8 cellular contexts compared by ENCODE assay signal in genomic region chr2:23381084-23381483, GRCh38. TPM values are rescaled to one million over a fixed set of nuclear protein-coding genes. Genes with fewer than 3 reads are reported as not detected.
DNase-seq lines count a peak whose midpoint lies in the region; ATAC-seq and TF ChIP-seq lines count a peak whose summit lies in the region.

No MANE protein-coding gene starts in this region.

- H3K27ac Mint-ChIP-seq in activated naive CD8-positive, alpha-beta T cell treated with anti-CD3 and anti-CD28 coated beads, Interleukin-2, amount 10 ng/mL, durations not matched to agents 7 days and 5 days: peak overlapping the region; percentile 95
- H3K27ac Mint-ChIP-seq in stimulated activated effector memory CD8-positive, alpha-beta T cell treated with anti-CD3 and anti-CD28 coated beads, Interleukin-12 subunit alpha, Interleukin-12 subunit beta, amount 100 ng/mL, for 72 hours: no peak overlapping the region

- H3K4me1 Mint-ChIP-seq in activated naive CD8-positive, alpha-beta T cell treated with anti-CD3 and anti-CD28 coated beads, Interleukin-2, amount 10 ng/mL, durations not matched to agents 7 days and 5 days: peaks cover 23% of the 10 kb centered on the region
- H3K4me1 Mint-ChIP-seq in stimulated activated effector memory CD8-positive, alpha-beta T cell treated with anti-CD3 and anti-CD28 coated beads, Interleukin-12 subunit alpha, Interleukin-12 subunit beta, amount 100 ng/mL, for 72 hours: peaks cover 17% of the 10 kb centered on the region

- peak overlapping the region; percentile 79 for H3K4me3 Mint-ChIP-seq in activated naive CD8-positive, alpha-beta T cell treated with anti-CD3 and anti-CD28 coated beads, Interleukin-2, amount 10 ng/mL, durations not matched to agents 7 days and 5 days
- no peak overlapping the region for H3K4me3 Mint-ChIP-seq in stimulated activated effector memory CD8-positive, alpha-beta T cell treated with anti-CD3 and anti-CD28 coated beads, Interleukin-12 subunit alpha, Interleukin-12 subunit beta, amount 100 ng/mL, for 72 hours

- no peak overlapping the region for H3K23ac ChIP-seq in mesendoderm (ENCODE audit: low read length)

- POLR2A ChIA-PET in activated naive CD8-positive, alpha-beta T cell treated with anti-CD3 and anti-CD28 coated beads, Interleukin-2, amount 10 ng/mL, durations not matched to agents 7 days and 5 days (lab: Charles Lee): interaction anchor here (1.0 kb wide), 1 partner anchor 151 kb away, joined by 3 read pairs; no protein-coding TSS in a partner anchor

- H3K56ac ChIP-seq in mesendoderm (ENCODE audit: low read length): no peak overlapping the region

- H3K18ac ChIP-seq in mesendoderm (ENCODE audit: low read length): no peak overlapping the region

- H2BK120ac ChIP-seq in mesendoderm (ENCODE audit: low read depth, low read length): no peak overlapping the region

- 36 to 51% (median 41%) methylated on average over 6 of the region's 6 CpGs for WGBS in heart left ventricle, 4 donors
- WGBS in mesendoderm (ENCODE audit: extremely low coverage, insufficient coverage, low lambda C conversion rate): no CpG with 5 or more reads among the region's 6 CpGs

- peak in 3 of 5 donors; percentile 24 to 35 (median 33) for DNase-seq in heart left ventricle
- DNase-seq in left ventricle myocardium inferior: no peak
- DNase-seq in NCI-H2081 (lab: John Stamatoyannopoulos, UW): peak; percentile 78 to 91
- DNase-seq in activated naive CD8-positive, alpha-beta T cell treated with anti-CD3 and anti-CD28 coated beads, Interleukin-2, amount 10 ng/mL, durations not matched to agents 7 days and 5 days: no peak
- DNase-seq in mesendoderm: peak; percentile 88
- DNase-seq in stimulated activated effector memory CD8-positive, alpha-beta T cell treated with anti-CD3 and anti-CD28 coated beads, Interleukin-12 subunit alpha, Interleukin-12 subunit beta, amount 100 ng/mL, for 72 hours (ENCODE audit: low spot score in 2 of 2): no peak
- no peak for DNase-seq in amygdala (lab: John Stamatoyannopoulos, UW)
- DNase-seq in superior temporal gyrus (ENCODE audit: extremely low spot score): no peak

- no peak overlapping the region for H2BK15ac ChIP-seq in mesendoderm (replicated peaks; ENCODE audit: low read depth)

- peak overlapping the region in 2 of 12 donors; percentile 5 for H3K4me3 ChIP-seq in heart left ventricle
- no peak overlapping the region for H3K4me3 ChIP-seq in left ventricle myocardium inferior
- no peak overlapping the region for H3K4me3 ChIP-seq in mesendoderm (ENCODE audit: low read length)

- H2BK5ac ChIP-seq in mesendoderm (ENCODE audit: low read length): no peak overlapping the region

- no peak overlapping the region for H3K9ac ChIP-seq in mesendoderm (ENCODE audit: low read length)

- no peak overlapping the region for H2AK5ac ChIP-seq in mesendoderm (ENCODE audit: low read length)

- no peak overlapping the region for H3K4ac ChIP-seq in mesendoderm (ENCODE audit: low read depth, low read length)

- no peaks in the 10 kb centered on the region for H3K9me3 ChIP-seq in heart left ventricle
- H3K9me3 ChIP-seq in left ventricle myocardium inferior (replicated peaks): no peaks in the 10 kb centered on the region

- H3K27me3 Mint-ChIP-seq in activated naive CD8-positive, alpha-beta T cell treated with anti-CD3 and anti-CD28 coated beads, Interleukin-2, amount 10 ng/mL, durations not matched to agents 7 days and 5 days: peaks cover 29% of the 10 kb centered on the region

- H3K4me1 ChIP-seq in heart left ventricle (peaks cover 0 to 21% (median 4%) of the 10 kb centered on the region in 12 donors), left ventricle myocardium inferior (peaks cover 15% of the 10 kb centered on the region), mesendoderm (ENCODE audit: control insufficient read depth, low read depth, low read length) (no peaks in the 10 kb centered on the region)

- TF ChIP-seq CTCF in heart left ventricle (IDR thresholded peaks at IDR 0.05): no peak
- TF ChIP-seq CTCF in left ventricle myocardium inferior (IDR thresholded peaks at IDR 0.05; ENCODE audit: borderline replicate concordance): no peak

- intact Hi-C loops in heart left ventricle (cut with DNase I) (loop anchor here in 1 of 10 donors (10.0 kb wide), 1 partner anchor 374 kb away; no protein-coding TSS in a partner anchor), left ventricle myocardium inferior (cut with micrococcal nuclease) (no loop called here)

- no peaks in the 10 kb centered on the region for H3K79me2 ChIP-seq in mesendoderm (ENCODE audit: control insufficient read depth, insufficient read depth, low read length)

- H3K36me3 Mint-ChIP-seq in activated naive CD8-positive, alpha-beta T cell treated with anti-CD3 and anti-CD28 coated beads, Interleukin-2, amount 10 ng/mL, durations not matched to agents 7 days and 5 days: no peaks in the 10 kb centered on the region
- H3K36me3 Mint-ChIP-seq in stimulated activated effector memory CD8-positive, alpha-beta T cell treated with anti-CD3 and anti-CD28 coated beads, Interleukin-12 subunit alpha, Interleukin-12 subunit beta, amount 100 ng/mL, for 72 hours: no peaks in the 10 kb centered on the region

- ATAC-seq in heart left ventricle: peak in 2 of 4 donors; percentile 23 to 39
- ATAC-seq in activated naive CD8-positive, alpha-beta T cell treated with anti-CD3 and anti-CD28 coated beads, Interleukin-2, amount 10 ng/mL, durations not matched to agents 7 days and 5 days (ENCODE audit: low read depth): peak; percentile 5
- no peak for ATAC-seq in stimulated activated effector memory CD8-positive, alpha-beta T cell treated with anti-CD3 and anti-CD28 coated beads, Interleukin-12 subunit alpha, Interleukin-12 subunit beta, amount 100 ng/mL, for 72 hours

- TF ChIP-seq POLR2A in heart left ventricle (IDR thresholded peaks at IDR 0.05): no peak

- H3K27ac ChIP-seq in heart left ventricle (peak overlapping the region in 1 of 12 donors; percentile 6), left ventricle myocardium inferior (replicated peaks) (no peak overlapping the region), mesendoderm (ENCODE audit: low read depth, low read length) (no peak overlapping the region)

- H3K79me1 ChIP-seq in mesendoderm (ENCODE audit: low read length): no peaks in the 10 kb centered on the region

- no peaks in the 10 kb centered on the region for H3K9me3 Mint-ChIP-seq in activated naive CD8-positive, alpha-beta T cell treated with anti-CD3 and anti-CD28 coated beads, Interleukin-2, amount 10 ng/mL, durations not matched to agents 7 days and 5 days
- no peaks in the 10 kb centered on the region for H3K9me3 Mint-ChIP-seq in stimulated activated effector memory CD8-positive, alpha-beta T cell treated with anti-CD3 and anti-CD28 coated beads, Interleukin-12 subunit alpha, Interleukin-12 subunit beta, amount 100 ng/mL, for 72 hours

- peaks cover 0 to 30% (median 10%) of the 10 kb centered on the region in 9 donors for H3K27me3 ChIP-seq in heart left ventricle
- H3K27me3 ChIP-seq in left ventricle myocardium inferior (ENCODE audit: low read depth): peaks cover 85% of the 10 kb centered on the region
- H3K27me3 ChIP-seq in mesendoderm (ENCODE audit: insufficient read depth, low read length, poor library complexity): no peaks in the 10 kb centered on the region

- H3K36me3 ChIP-seq in heart left ventricle (no peaks in the 10 kb centered on the region), left ventricle myocardium inferior (no peaks in the 10 kb centered on the region), mesendoderm (ENCODE audit: control insufficient read depth, insufficient read depth, low read length) (no peaks in the 10 kb centered on the region)

- no peak overlapping the region for H3K4me2 ChIP-seq in mesendoderm (ENCODE audit: low read length)

- no peak overlapping the region for H4K5ac ChIP-seq in mesendoderm (ENCODE audit: low read length)

- H4K8ac ChIP-seq in mesendoderm (ENCODE audit: low read depth, low read length): no peak overlapping the region

RNA-seq across cellular contexts. Expression of gene KLHL29, which starts 3.9 kb away (rescaled TPM):
- 1 to 10 TPM in 6 of 9 donors, under 1 TPM in 3; 0.74 to 2.7 (median 1.1) TPM for total RNA-seq in heart left ventricle
- 1 to 10 TPM; 1.1 to 1.4 TPM for polyA plus RNA-seq in heart left ventricle
- total RNA-seq in left ventricle myocardium inferior: 1.1 TPM
- total RNA-seq in activated naive CD8-positive, alpha-beta T cell treated with anti-CD3 and anti-CD28 coated beads, Interleukin-2, amount 10 ng/mL, durations not matched to agents 7 days and 5 days: 1 to 10 TPM; 1.6 to 1.7 TPM
- 1.7 TPM for polyA plus RNA-seq in mesendoderm (2013, experiment 1 of 2)
- 1.6 TPM for polyA plus RNA-seq in mesendoderm (2013, experiment 2 of 2)

Comparison
In these comparisons a context has a peak if more than half of its experiments do, and no peak if none do; other contexts are left out.
1. DNase-seq: peak in heart left ventricle (3 of 5), NCI-H2081 (2 of 2) and mesendoderm (single experiment); none in left ventricle myocardium inferior (single experiment), activated naive CD8-positive, alpha-beta T cell treated with anti-CD3 and anti-CD28 coated beads, Interleukin-2, amount 10 ng/mL, durations not matched to agents 7 days and 5 days (single experiment), stimulated activated effector memory CD8-positive, alpha-beta T cell treated with anti-CD3 and anti-CD28 coated beads, Interleukin-12 subunit alpha, Interleukin-12 subunit beta, amount 100 ng/mL, for 72 hours (0 of 2), amygdala (0 of 56) and superior temporal gyrus (single experiment).